27 cellular contexts compared by ENCODE assay signal in the genomic region with DNA sequence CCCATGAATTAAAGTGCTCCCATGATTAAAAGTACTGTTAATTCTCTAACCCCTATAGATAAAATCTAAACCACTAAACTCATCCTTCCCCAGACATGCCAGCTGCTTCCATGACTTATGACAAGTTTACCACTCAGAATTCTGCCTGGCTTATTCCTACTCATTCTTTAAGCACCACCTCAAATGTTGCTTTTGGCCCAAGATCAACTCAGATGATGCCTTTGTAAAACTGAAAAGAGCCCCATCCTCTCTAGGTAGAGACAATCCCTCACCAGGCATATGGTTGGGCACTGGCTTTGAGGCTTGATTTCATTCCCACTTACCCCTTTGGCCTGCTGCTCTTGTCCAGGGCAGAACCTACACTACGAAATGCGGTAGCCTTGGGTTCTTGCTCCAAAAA.
A peak's percentile ranks its signal among the peaks of the same experiment; 100 is the strongest.
DNase-seq lines count a peak whose midpoint lies in the region; FAIRE-seq and TF ChIP-seq lines count a peak whose summit lies in the region.
"Had no signal": no experiment of that assay in that cellular context is flagged by ENCODE, and none has a peak within 500 bp of the region (broad histone marks: within the 10 kb centered on the region; RNA-seq: fewer than 3 reads in every experiment).

No MANE protein-coding gene starts in this region.

- no peak for TF ChIP-seq CTCF in astrocyte (IDR thresholded peaks at IDR 0.05; ENCODE audit: insufficient read depth, low read depth, low read length)
- TF ChIP-seq CTCF in kidney epithelial cell (IDR thresholded peaks at IDR 0.05; ENCODE audit: insufficient read depth, low read length, poor library complexity, severe bottlenecking), result no peak

- H3K4me3 Mint-ChIP-seq in astrocyte (ENCODE audit: unreplicated experiment), result no peak overlapping the region
- H3K4me3 Mint-ChIP-seq: activated CD4-positive, alpha-beta memory T cell treated with anti-CD3 and anti-CD28 coated beads, Interleukin-2, amount 10 ng/mL, durations not matched to agents 7 days and 5 days; IgD-negative memory B cell; nephron; stimulated activated effector memory CD8-positive, alpha-beta T cell treated with anti-CD3 and anti-CD28 coated beads, Interleukin-12 subunit alpha, Interleukin-12 subunit beta, amount 100 ng/mL, for 72 hours had no signal

- H3K9me3 Mint-ChIP-seq in astrocyte (ENCODE audit: unreplicated experiment), result no peaks in the 10 kb centered on the region
- H3K9me3 Mint-ChIP-seq: activated CD4-positive, alpha-beta memory T cell treated with anti-CD3 and anti-CD28 coated beads, Interleukin-2, amount 10 ng/mL, durations not matched to agents 7 days and 5 days; IgD-negative memory B cell; nephron; stimulated activated effector memory CD8-positive, alpha-beta T cell treated with anti-CD3 and anti-CD28 coated beads, Interleukin-12 subunit alpha, Interleukin-12 subunit beta, amount 100 ng/mL, for 72 hours had no signal

- no peaks in the 10 kb centered on the region for H3K36me3 Mint-ChIP-seq in astrocyte (ENCODE audit: low read depth, unreplicated experiment)
- H3K36me3 Mint-ChIP-seq: IgD-negative memory B cell; stimulated activated effector memory CD8-positive, alpha-beta T cell treated with anti-CD3 and anti-CD28 coated beads, Interleukin-12 subunit alpha, Interleukin-12 subunit beta, amount 100 ng/mL, for 72 hours had no signal

- no peak overlapping the region for H3K9ac ChIP-seq in astrocyte (ENCODE audit: low read length)

- H3K9me3 ChIP-seq in astrocyte (ENCODE audit: insufficient read depth, low read depth, low read length), result no peaks in the 10 kb centered on the region
- H3K9me3 ChIP-seq: sigmoid colon, SJSA1, suprapubic skin, vagina had no signal

- peaks cover 29% of the 10 kb centered on the region for H3K4me1 ChIP-seq in astrocyte (ENCODE audit: insufficient read depth, low read length)

- H3K36me3 ChIP-seq in astrocyte (ENCODE audit: insufficient read depth, low read length), result no peaks in the 10 kb centered on the region
- no peaks in the 10 kb centered on the region for H3K36me3 ChIP-seq in kidney epithelial cell (ENCODE audit: control insufficient read depth, insufficient read depth, low read length)
- H3K36me3 ChIP-seq: sigmoid colon, SJSA1, suprapubic skin, vagina had no signal

- H2AFZ ChIP-seq in astrocyte (ENCODE audit: low read depth, low read length), result no peak overlapping the region

- no peaks in the 10 kb centered on the region for H3K27me3 ChIP-seq in astrocyte (ENCODE audit: insufficient read depth, low read length)
- H3K27me3 ChIP-seq in kidney epithelial cell (ENCODE audit: control insufficient read depth, insufficient read depth, low read length), result no peaks in the 10 kb centered on the region
- H3K27me3 ChIP-seq: sigmoid colon, SJSA1, suprapubic skin, vagina had no signal

- H3K4me1 Mint-ChIP-seq in astrocyte (ENCODE audit: low read depth, unreplicated experiment), result peaks cover 21% of the 10 kb centered on the region
- H3K4me1 Mint-ChIP-seq: activated CD4-positive, alpha-beta memory T cell treated with anti-CD3 and anti-CD28 coated beads, Interleukin-2, amount 10 ng/mL, durations not matched to agents 7 days and 5 days; IgD-negative memory B cell; stimulated activated effector memory CD8-positive, alpha-beta T cell treated with anti-CD3 and anti-CD28 coated beads, Interleukin-12 subunit alpha, Interleukin-12 subunit beta, amount 100 ng/mL, for 72 hours had no signal

- no peaks in the 10 kb centered on the region for H3K27me3 Mint-ChIP-seq in astrocyte (ENCODE audit: low read depth, unreplicated experiment)
- H3K27me3 Mint-ChIP-seq: IgD-negative memory B cell had no signal

- no peak overlapping the region for H3K27ac ChIP-seq in astrocyte (ENCODE audit: low read depth, low read length)
- H3K27ac ChIP-seq: SJSA1, suprapubic skin, vagina had no signal

- no peaks in the 10 kb centered on the region for H4K20me1 ChIP-seq in astrocyte (ENCODE audit: insufficient read depth, low read length)

- H3K4me3 ChIP-seq in astrocyte (ENCODE audit: insufficient read depth, low read depth, low read length), result no peak overlapping the region
- no peak overlapping the region for H3K4me3 ChIP-seq in kidney epithelial cell (ENCODE audit: low read depth, low read length)
- H3K4me3 ChIP-seq: sigmoid colon, SJSA1, suprapubic skin, vagina had no signal

- FAIRE-seq in astrocyte (lab: Jason Lieb, UNC), result no peak
- FAIRE-seq: A204.1, G401.6 had no signal

- H3K4me2 ChIP-seq in astrocyte (ENCODE audit: low read length), result no peak overlapping the region

- H3K27ac Mint-ChIP-seq in astrocyte (ENCODE audit: unreplicated experiment), result no peak overlapping the region
- H3K27ac Mint-ChIP-seq: activated CD4-positive, alpha-beta memory T cell treated with anti-CD3 and anti-CD28 coated beads, Interleukin-2, amount 10 ng/mL, durations not matched to agents 7 days and 5 days; nephron; stimulated activated effector memory CD8-positive, alpha-beta T cell treated with anti-CD3 and anti-CD28 coated beads, Interleukin-12 subunit alpha, Interleukin-12 subunit beta, amount 100 ng/mL, for 72 hours had no signal

- no peaks in the 10 kb centered on the region for H3K79me2 ChIP-seq in astrocyte (ENCODE audit: insufficient read depth, low read length)

- DNase-seq in NCI-H1105 treated with DMSO at 0.1 percent for 48 hours (lab: John Stamatoyannopoulos, UW) (peak; percentile 1), NCI-H1105 (lab: John Stamatoyannopoulos, UW) (no peak), LHCN-M2 (ENCODE audit: low read depth) (peak; percentile 51), astrocyte (ENCODE audit: low read depth) (peak; percentile 67), kidney epithelial cell (ENCODE audit: low read depth) (peak; percentile 16), NCI-H510A treated with DMSO at 0.1 percent for 48 hours (lab: John Stamatoyannopoulos, UW) (no peak), HUDEP-2 (lab: John Stamatoyannopoulos, UW; ENCODE audit: unreplicated experiment in 76 of 76) (no peak), D341Med (ENCODE audit: low spot score) (no peak)
- DNase-seq: activated CD4-positive, alpha-beta memory T cell treated with anti-CD3 and anti-CD28 coated beads, Interleukin-2, amount 10 ng/mL, durations not matched to agents 7 days and 5 days; activated CD4-positive, CD25-positive, alpha-beta regulatory T cell; activated gamma-delta T cell treated with Interleukin-2 at 50 U/mL for 16 hours; activated T-cell treated with anti-CD3 and anti-CD28 coated beads for 4 hours; caudate nucleus; erythroblast; midbrain; NCI-H2029; OCI-M1; posterior cingulate gyrus; sigmoid colon had no signal

Comparison
In these comparisons a context has a peak if more than half of its experiments do, and no peak if none do; other contexts are left out.
1. DNase-seq: peak in NCI-H1105 treated with DMSO at 0.1 percent for 48 hours (single experiment), LHCN-M2 (single experiment), astrocyte (single experiment) and kidney epithelial cell (single experiment); none in NCI-H1105 (single experiment), NCI-H510A treated with DMSO at 0.1 percent for 48 hours (single experiment), HUDEP-2 (0 of 76) and D341Med (single experiment).